ENCODE assay signal across 8 cellular contexts in the genomic region with DNA sequence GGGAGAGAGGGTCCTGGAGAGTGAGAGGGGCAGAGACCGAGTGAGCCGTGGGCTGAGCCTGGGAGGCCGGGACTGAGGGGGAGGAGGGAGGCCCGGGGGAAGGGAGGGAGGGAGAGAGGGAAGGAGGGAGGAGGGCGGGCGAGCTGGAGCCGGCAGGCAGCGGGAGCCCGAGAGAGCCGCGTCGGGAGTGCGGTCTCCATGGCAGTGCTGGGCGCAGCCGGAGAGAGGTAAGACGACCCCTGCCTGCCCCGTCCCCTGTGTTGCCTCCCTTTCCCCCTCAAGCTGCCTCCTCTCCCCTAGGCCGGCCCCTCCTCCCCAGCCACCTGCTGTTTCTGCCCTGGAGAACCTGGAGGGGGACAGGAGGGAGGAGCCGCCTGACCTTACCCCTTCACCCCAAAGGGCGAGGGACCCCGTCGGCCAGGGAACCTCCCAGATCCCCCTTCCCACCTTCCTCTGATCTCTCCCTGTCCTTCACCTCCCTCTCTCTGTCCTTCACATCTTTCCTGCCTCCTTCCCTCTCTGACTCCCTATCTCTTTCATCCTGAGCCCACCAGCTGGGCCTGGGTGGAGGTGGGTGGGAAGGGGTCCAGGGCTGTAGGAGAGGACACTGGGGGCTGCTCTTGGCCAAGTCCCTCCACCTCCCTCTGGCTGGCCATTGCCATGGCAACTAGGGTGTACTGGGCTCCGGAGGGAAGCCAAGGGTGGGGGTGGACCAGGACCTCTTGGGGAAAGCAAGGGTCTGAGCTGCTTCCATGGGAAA. TPM values are rescaled to one million over a fixed set of nuclear protein-coding genes. Genes with fewer than 3 reads are reported as not detected.
DNase-seq lines count a peak whose midpoint lies in the region; ATAC-seq, FAIRE-seq and TF ChIP-seq lines count a peak whose summit lies in the region.

A gene with protein sequence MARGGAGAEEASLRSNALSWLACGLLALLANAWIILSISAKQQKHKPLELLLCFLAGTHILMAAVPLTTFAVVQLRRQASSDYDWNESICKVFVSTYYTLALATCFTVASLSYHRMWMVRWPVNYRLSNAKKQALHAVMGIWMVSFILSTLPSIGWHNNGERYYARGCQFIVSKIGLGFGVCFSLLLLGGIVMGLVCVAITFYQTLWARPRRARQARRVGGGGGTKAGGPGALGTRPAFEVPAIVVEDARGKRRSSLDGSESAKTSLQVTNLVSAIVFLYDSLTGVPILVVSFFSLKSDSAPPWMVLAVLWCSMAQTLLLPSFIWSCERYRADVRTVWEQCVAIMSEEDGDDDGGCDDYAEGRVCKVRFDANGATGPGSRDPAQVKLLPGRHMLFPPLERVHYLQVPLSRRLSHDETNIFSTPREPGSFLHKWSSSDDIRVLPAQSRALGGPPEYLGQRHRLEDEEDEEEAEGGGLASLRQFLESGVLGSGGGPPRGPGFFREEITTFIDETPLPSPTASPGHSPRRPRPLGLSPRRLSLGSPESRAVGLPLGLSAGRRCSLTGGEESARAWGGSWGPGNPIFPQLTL (plus strand): TSS at position 148 of the 760 bp plus-strand sequence. CDS start 2,078 bp downstream, outside the sequence.

- H3K4ac ChIP-seq in IMR-90 (ENCODE audit: low read depth, low read length), result peak within 1 kb of the TSS; percentile 76
- no peak within 1 kb of the TSS for H3K4ac ChIP-seq in neuronal stem cell (ENCODE audit: low read length)

- H3K4me3 ChIP-seq in Caco-2 (ENCODE audit: low read depth, low read length) (peak within 1 kb of the TSS; percentile 33), IMR-90 (ENCODE audit: insufficient read depth, low read depth, low read length) (peak within 1 kb of the TSS; percentile 48), neuronal stem cell (ENCODE audit: low read length in 2 of 2) (peak within 1 kb of the TSS; percentile 62 to 77)

- BruUV-seq in Caco-2 (replicated peaks; lab: Mats Ljungman, UMichigan), result no TSS peak
- no TSS peak for BruUV-seq in IMR-90 (replicated peaks; lab: Mats Ljungman, UMichigan)

- no peak within 1 kb of the TSS for H3K56ac ChIP-seq in IMR-90 (ENCODE audit: extremely low read depth, insufficient read depth, low read length)

- H2BK15ac ChIP-seq in IMR-90 (ENCODE audit: low read depth, low read length) (peak within 1 kb of the TSS; percentile 64; the same call in 1 of the 3 replicates), neuronal stem cell (ENCODE audit: low read length) (peak within 1 kb of the TSS; percentile 23)

- no peak within 1 kb of the TSS for H3K27ac Mint-ChIP-seq in Caco-2 (ENCODE audit: unreplicated experiment)
- peak within 1 kb of the TSS; percentile 12 for H3K27ac Mint-ChIP-seq in activated CD4-positive, alpha-beta memory T cell treated with anti-CD3 and anti-CD28 coated beads, Interleukin-2, amount 10 ng/mL, durations not matched to agents 7 days and 5 days

- H3K14ac ChIP-seq in IMR-90 (replicated peaks; ENCODE audit: low read depth, low read length) (peak within 1 kb of the TSS; percentile 54), neuronal stem cell (ENCODE audit: low read length) (peak within 1 kb of the TSS; percentile 12)

- in situ Hi-C loops in IMR-90 (cut with MboI; ENCODE audit: low sequenced_read_pairs), result loop anchor here (10.0 kb wide), 1 partner anchor 207 kb away; no protein-coding TSS in a partner anchor

- H2AK5ac ChIP-seq in IMR-90 (ENCODE audit: low read depth, low read length) (peak within 1 kb of the TSS; percentile 90), neuronal stem cell (ENCODE audit: low read depth, low read length) (peak within 1 kb of the TSS; percentile 95)

- TF ChIP-seq CTCF in Caco-2 (IDR thresholded peaks at IDR 0.05; ENCODE audit: insufficient read depth in 1 of 2, low read depth in 1 of 2, low read length in 1 of 2, severe bottlenecking in 1 of 2, unreplicated experiment in 1 of 2) (no peak), IMR-90 (conservative IDR thresholded peaks at IDR 0.05; ENCODE audit: low read depth, low read length) (no peak), GM20000 (IDR thresholded peaks at IDR 0.05; ENCODE audit: extremely low read depth, missing control alignments) (no peak)

- peak within 1 kb of the TSS; percentile 94 for H2AK9ac ChIP-seq in IMR-90 (replicated peaks; ENCODE audit: low read depth, low read length, poor library complexity)

- H3K9me3 Mint-ChIP-seq in Caco-2 (ENCODE audit: unreplicated experiment), result no peaks in the 10 kb centered on the region
- no peaks in the 10 kb centered on the region for H3K9me3 Mint-ChIP-seq in activated CD4-positive, alpha-beta memory T cell treated with anti-CD3 and anti-CD28 coated beads, Interleukin-2, amount 10 ng/mL, durations not matched to agents 7 days and 5 days

- H3K79me1 ChIP-seq in IMR-90 (ENCODE audit: low read depth in 1 of 2, low read length in 2 of 2) (peaks cover 0 to 19% of the 10 kb centered on the region in 2 experiments; a peak in 2 of 4 replicates), neuronal stem cell (ENCODE audit: low read depth, low read length) (peaks cover 8% of the 10 kb centered on the region)

- H3K9me1 ChIP-seq in IMR-90 (ENCODE audit: insufficient read depth, low read length), result peaks cover 4% of the 10 kb centered on the region

- H3K36me3 ChIP-seq in Caco-2 (ENCODE audit: control insufficient read depth, insufficient read depth, low read length) (no peaks in the 10 kb centered on the region), IMR-90 (ENCODE audit: control insufficient read depth, insufficient read depth, low read length) (peaks cover 3% of the 10 kb centered on the region), neuronal stem cell (replicated peaks in 1 of 2; ENCODE audit: control insufficient read depth in 2 of 2, insufficient read depth in 2 of 2, low read length in 2 of 2) (peaks cover 0 to 5% of the 10 kb centered on the region in 2 donors)

- CTCF ChIA-PET in Caco-2 (lab: Charles Lee), result interaction anchor here (0.5 to 2.4 kb wide), 6 partner anchors 13 to 219 kb away, joined by 3 to 9 read pairs (median 6); a partner anchor contains a TSS
- CTCF ChIA-PET in IMR-90 (lab: Yijun Ruan, JAX), result interaction anchor here (1.0 kb wide), 1 partner anchor 38 kb away, joined by 3 read pairs; no protein-coding TSS in a partner anchor
- CTCF ChIA-PET in activated CD4-positive, alpha-beta memory T cell treated with anti-CD3 and anti-CD28 coated beads, Interleukin-2, amount 10 ng/mL, durations not matched to agents 7 days and 5 days (lab: Charles Lee), result interaction anchor here (0.7 to 4.9 kb wide), 8 partner anchors 13 to 202 kb away, joined by 3 to 48 read pairs (median 4); a partner anchor contains a TSS

- 0% methylated on average over 4 of the region's 23 CpGs; no CpG with 5 or more reads in 1 of the 2 experiments for WGBS in IMR-90 (ENCODE audit: extremely low coverage in 2 of 2, insufficient read length in 1 of 2), 2 experiments
- WGBS in neuronal stem cell (ENCODE audit: extremely low coverage in 2 of 2, insufficient read length in 2 of 2, insufficient replicate concordance in 1 of 2), 2 donors, result no CpG with 5 or more reads among the region's 23 CpGs

- DNase-seq in Caco-2, result no peak
- DNase-seq in IMR-90, result peak; percentile 48
- no peak for DNase-seq in activated CD4-positive, alpha-beta memory T cell treated with anti-CD3 and anti-CD28 coated beads, Interleukin-2, amount 10 ng/mL, durations not matched to agents 7 days and 5 days
- DNase-seq in head of caudate nucleus, result peak in 36 of 42 donors; percentile 38 to 79 (median 54)
- DNase-seq in neuronal stem cell (ENCODE audit: low spot score), result peak; percentile 70
- DNase-seq in GM20000 (ENCODE audit: low spot score), result no peak
- no peak for DNase-seq in GM12891 (ENCODE audit: insufficient read length, low spot score)

- TF ChIP-seq RAD21 in IMR-90 (IDR thresholded peaks at IDR 0.05; ENCODE audit: low read length), result no peak

- no peaks in the 10 kb centered on the region for H3K36me3 Mint-ChIP-seq in Caco-2 (ENCODE audit: insufficient read depth, unreplicated experiment)
- H3K36me3 Mint-ChIP-seq in activated CD4-positive, alpha-beta memory T cell treated with anti-CD3 and anti-CD28 coated beads, Interleukin-2, amount 10 ng/mL, durations not matched to agents 7 days and 5 days (ENCODE audit: low read depth), result peaks cover 29% of the 10 kb centered on the region

- FAIRE-seq in GM12891 (lab: Jason Lieb, UNC), result no peak

- H4K8ac ChIP-seq in IMR-90 (ENCODE audit: low read depth in 2 of 2, low read length in 2 of 2) (peak within 1 kb of the TSS in 1 of 2 experiments; percentile 48; a peak in 3 of 4 replicates), neuronal stem cell (ENCODE audit: low read depth, low read length) (no peak within 1 kb of the TSS)

- peak within 1 kb of the TSS; percentile 34 for H2BK5ac ChIP-seq in IMR-90 (ENCODE audit: low read depth, low read length, poor library complexity, severe bottlenecking)
- H2BK5ac ChIP-seq in neuronal stem cell (ENCODE audit: low read length), result peak within 1 kb of the TSS; percentile 92

- peak within 1 kb of the TSS; percentile 70 for H2BK12ac ChIP-seq in neuronal stem cell (ENCODE audit: low read length)

- H3K27me3 Mint-ChIP-seq in Caco-2 (ENCODE audit: insufficient read depth, unreplicated experiment), result peaks cover 19% of the 10 kb centered on the region
- H3K27me3 Mint-ChIP-seq in activated CD4-positive, alpha-beta memory T cell treated with anti-CD3 and anti-CD28 coated beads, Interleukin-2, amount 10 ng/mL, durations not matched to agents 7 days and 5 days, result peaks cover 43% of the 10 kb centered on the region

- dilution Hi-C loops in IMR-90 (cut with HindIII; ENCODE audit: low sequenced_read_pairs, unreplicated experiment), result no loop called here

- H2BK20ac ChIP-seq in IMR-90 (ENCODE audit: low read depth, low read length), result peak within 1 kb of the TSS; percentile 2; the same call in 1 of the 2 replicates

- H4K5ac ChIP-seq in IMR-90 (ENCODE audit: low read depth, low read length), result peak within 1 kb of the TSS; percentile 26

- H4K91ac ChIP-seq in IMR-90 (ENCODE audit: insufficient read depth, low read depth, low read length) (peak within 1 kb of the TSS; percentile 61), neuronal stem cell (ENCODE audit: low read depth, low read length, poor library complexity) (no peak within 1 kb of the TSS)

- no peaks in the 10 kb centered on the region for H3K9me3 ChIP-seq in Caco-2
- H3K9me3 ChIP-seq in IMR-90 (ENCODE audit: control insufficient read depth, insufficient read depth, low read length), result no peaks in the 10 kb centered on the region
- peaks cover 0 to 7% of the 10 kb centered on the region in 2 donors for H3K9me3 ChIP-seq in neuronal stem cell (replicated peaks in 1 of 2; ENCODE audit: control insufficient read depth in 2 of 2, insufficient read depth in 1 of 2, low read depth in 1 of 2, low read length in 2 of 2)

- no peaks in the 10 kb centered on the region for H3K27me3 ChIP-seq in Caco-2 (replicated peaks; ENCODE audit: control insufficient read depth, insufficient read depth, low read length)
- peaks cover 2% of the 10 kb centered on the region; the same call in 1 of the 2 replicates for H3K27me3 ChIP-seq in IMR-90 (ENCODE audit: control insufficient read depth, insufficient read depth, low read length)
- no peaks in the 10 kb centered on the region for H3K27me3 ChIP-seq in neuronal stem cell (ENCODE audit: control insufficient read depth in 3 of 3, insufficient read depth in 3 of 3, low read depth in 1 of 3, low read length in 3 of 3)

- H3K9ac ChIP-seq in IMR-90 (ENCODE audit: low read depth, low read length) (peak within 1 kb of the TSS; percentile 70), neuronal stem cell (ENCODE audit: low read depth, low read length, poor library complexity) (peak within 1 kb of the TSS; percentile 91)

- H3K18ac ChIP-seq in IMR-90 (ENCODE audit: low read depth, low read length), result peak within 1 kb of the TSS; percentile 28
- peak within 1 kb of the TSS; percentile 94 for H3K18ac ChIP-seq in neuronal stem cell (ENCODE audit: low read length)

- peak within 1 kb of the TSS; percentile 66 for H3K27ac ChIP-seq in IMR-90 (ENCODE audit: insufficient read depth, low read length)
- H3K27ac ChIP-seq in neuronal stem cell (replicated peaks; ENCODE audit: low read length), result peak within 1 kb of the TSS; percentile 81

- H3K4me1 ChIP-seq in Caco-2 (peaks cover 9% of the 10 kb centered on the region), IMR-90 (ENCODE audit: control insufficient read depth, insufficient read depth, low read length) (peaks cover 15% of the 10 kb centered on the region; the same call in 1 of the 2 replicates), neuronal stem cell (ENCODE audit: control insufficient read depth in 2 of 2, insufficient read depth in 1 of 2, low read depth in 1 of 2, low read length in 2 of 2) (peaks cover 41 to 57% of the 10 kb centered on the region in 2 donors)

- TF ChIP-seq POLR2A in IMR-90 (IDR thresholded peaks at IDR 0.05; ENCODE audit: low read depth, low read length), result no peak
- no peak for TF ChIP-seq POLR2A in GM12891 (IDR thresholded peaks at IDR 0.05; ENCODE audit: low read depth, low read length)

- peak; percentile 67 for ATAC-seq in IMR-90 (ENCODE audit: low read depth)
- no peak for ATAC-seq in HG03280 (IDR thresholded peaks at IDR 0.05; ENCODE audit: unreplicated experiment)

- POLR2A ChIA-PET in Caco-2 (lab: Charles Lee), result interaction anchor here (0.5 to 1.4 kb wide), 4 partner anchors 29 to 70 kb away, joined by 3 to 4 read pairs (median 3); a partner anchor contains a TSS
- POLR2A ChIA-PET in IMR-90 (lab: Charles Lee; ENCODE audit: unreplicated experiment), result interaction anchor here (0.5 to 1.1 kb wide), 3 partner anchors 15 to 69 kb away, joined by 3 to 5 read pairs (median 4); a partner anchor contains a TSS
- POLR2A ChIA-PET in activated CD4-positive, alpha-beta memory T cell treated with anti-CD3 and anti-CD28 coated beads, Interleukin-2, amount 10 ng/mL, durations not matched to agents 7 days and 5 days (lab: Charles Lee), result interaction anchor here (0.7 to 1.7 kb wide), 8 partner anchors 12 to 68 kb away, joined by 3 to 7 read pairs (median 4); a partner anchor contains a TSS

- H2AFZ ChIP-seq in IMR-90 (replicated peaks; ENCODE audit: low read length, poor library complexity), result peak within 1 kb of the TSS; percentile 92
- H2AFZ ChIP-seq in neuronal stem cell (ENCODE audit: low read length), result peak within 1 kb of the TSS; percentile 70

- peak within 1 kb of the TSS; percentile 66 for H3K4me3 Mint-ChIP-seq in Caco-2 (ENCODE audit: unreplicated experiment)
- H3K4me3 Mint-ChIP-seq in activated CD4-positive, alpha-beta memory T cell treated with anti-CD3 and anti-CD28 coated beads, Interleukin-2, amount 10 ng/mL, durations not matched to agents 7 days and 5 days, result peak within 1 kb of the TSS; percentile 9

- H3K4me1 Mint-ChIP-seq in Caco-2 (ENCODE audit: low read depth, unreplicated experiment), result no peaks in the 10 kb centered on the region
- H3K4me1 Mint-ChIP-seq in activated CD4-positive, alpha-beta memory T cell treated with anti-CD3 and anti-CD28 coated beads, Interleukin-2, amount 10 ng/mL, durations not matched to agents 7 days and 5 days, result peaks cover 16% of the 10 kb centered on the region

- peak within 1 kb of the TSS; percentile 26; the same call in 1 of the 2 replicates for H3K23ac ChIP-seq in IMR-90 (ENCODE audit: low read depth, low read length)
- H3K23ac ChIP-seq in neuronal stem cell (ENCODE audit: low read depth, low read length, poor library complexity), result no peak within 1 kb of the TSS

- intact Hi-C loops in Caco-2 (cut with micrococcal nuclease; ENCODE audit: unreplicated experiment), result no loop called here
- intact Hi-C loops in IMR-90 (cut with micrococcal nuclease), result no loop called here
- intact Hi-C loops in head of caudate nucleus (cut with DNase I), result loop anchor here (5.0 kb wide), 1 partner anchor 40 kb away; no protein-coding TSS in a partner anchor

- H2BK120ac ChIP-seq in IMR-90 (ENCODE audit: low read depth, low read length) (peak within 1 kb of the TSS; percentile 43; the same call in 1 of the 2 replicates), neuronal stem cell (ENCODE audit: low read depth, low read length) (peak within 1 kb of the TSS; percentile 77)

- no peaks in the 10 kb centered on the region for H4K20me1 ChIP-seq in IMR-90 (ENCODE audit: insufficient read depth, low read length)

- H3K4me2 ChIP-seq in IMR-90 (ENCODE audit: low read depth, low read length), result peak within 1 kb of the TSS; percentile 86
- H3K4me2 ChIP-seq in neuronal stem cell (ENCODE audit: insufficient read depth, low read length, poor library complexity, severe bottlenecking), result peak within 1 kb of the TSS; percentile 77

RNA-seq across cellular contexts. Expression of the gene that starts here (rescaled TPM):
- total RNA-seq in Caco-2 (2022), result 0.81 and 1.2 TPM in 2 replicates
- 1.7 and 2.9 TPM in 2 replicates for total RNA-seq in IMR-90 (2012; rRNA removed)
- 6.0 and 7.8 TPM in 2 replicates for polyA plus RNA-seq in IMR-90 (2012; rRNA removed)
- polyA plus RNA-seq in IMR-90 (2012; cell fraction: cytosol; rRNA removed), result 3.7 and 7.0 TPM in 2 replicates
- polyA plus RNA-seq in IMR-90 (2012; cell fraction: nucleus; rRNA removed; ENCODE audit: low replicate concordance), result 19.9 and 32.8 TPM in 2 replicates
- not detected for total RNA-seq in activated CD4-positive, alpha-beta memory T cell treated with anti-CD3 and anti-CD28 coated beads, Interleukin-2, amount 10 ng/mL, durations not matched to agents 7 days and 5 days
- 34.0 TPM for polyA plus RNA-seq in neuronal stem cell (2013, experiment 1 of 2)
- 28.4 TPM for polyA plus RNA-seq in neuronal stem cell (2013, experiment 2 of 2)
- polyA plus RNA-seq in GM12891 (2012; ENCODE audit: low read depth, missing spikeins), result 0.18 TPM

Comparison
In these comparisons a context has a peak if more than half of its experiments do, and no peak if none do; other contexts are left out.
1. DNase-seq: peak in IMR-90 (single experiment), head of caudate nucleus (36 of 42) and neuronal stem cell (single experiment); none in Caco-2 (0 of 2), activated CD4-positive, alpha-beta memory T cell treated with anti-CD3 and anti-CD28 coated beads, Interleukin-2, amount 10 ng/mL, durations not matched to agents 7 days and 5 days (single experiment), GM20000 (single experiment) and GM12891 (single experiment).
2. Peak in every context shown above with its lines, with median percentiles within 50 percentile points of each other: H3K4me3 ChIP-seq.